Comparison of ENCODE assay signal across 11 cellular contexts in the genomic region with DNA sequence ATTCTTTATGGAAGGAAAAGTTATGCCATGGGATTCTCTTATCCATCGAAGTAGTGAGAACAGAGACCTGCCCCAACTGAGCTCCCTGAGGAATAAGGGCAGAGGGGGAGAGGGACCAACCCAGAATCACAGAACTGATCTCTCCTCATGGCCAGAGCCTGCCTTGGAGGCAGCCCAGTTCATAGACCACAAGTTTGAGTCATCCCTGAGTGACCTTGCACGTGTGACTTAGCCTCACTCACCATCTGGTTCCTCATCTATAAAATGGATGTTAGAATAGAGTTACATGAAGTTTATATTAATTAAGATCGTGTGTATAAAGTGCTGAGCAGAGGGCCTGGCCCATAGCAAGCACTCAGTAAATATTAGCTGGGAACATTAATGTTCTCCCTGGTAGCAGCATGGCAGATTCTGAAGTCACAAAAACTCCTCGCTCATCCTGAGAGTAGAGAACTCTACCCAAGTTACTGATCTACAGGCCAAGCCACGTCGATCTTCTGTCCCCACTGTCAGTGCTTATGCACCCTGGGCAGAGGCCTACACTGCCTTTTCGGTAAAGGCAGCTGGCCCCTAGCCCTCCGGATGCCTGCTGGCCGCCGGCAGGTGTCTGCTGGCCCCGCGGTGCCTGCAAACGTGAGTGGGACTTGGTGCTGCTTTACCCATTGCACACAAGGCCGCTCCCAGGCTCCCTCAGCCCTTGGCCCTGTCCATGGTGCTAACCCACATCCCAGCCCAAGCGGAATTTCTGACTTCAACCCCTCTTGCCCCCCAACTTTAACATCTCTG.
A peak's percentile ranks its signal among the peaks of the same experiment; 100 is the strongest.
DNase-seq lines count a peak whose midpoint lies in the region; ATAC-seq, FAIRE-seq and TF ChIP-seq lines count a peak whose summit lies in the region.
"Had no signal": no experiment of that assay in that cellular context is flagged by ENCODE, and none has a peak within 500 bp of the region (broad histone marks: within the 10 kb centered on the region; RNA-seq: fewer than 3 reads in every experiment).

No MANE protein-coding gene starts in this region.

- H4K20me1 ChIP-seq in PC-3 (ENCODE audit: low read length) = no peaks in the 10 kb centered on the region

- no peak overlapping the region for H3K4me2 ChIP-seq in PC-3 (ENCODE audit: low read length)

- H3K36me3 ChIP-seq in PC-3 (ENCODE audit: low read depth, low read length) = no peaks in the 10 kb centered on the region
- no peaks in the 10 kb centered on the region for H3K36me3 ChIP-seq in heart left ventricle

- no TSS peak for BruUV-seq in PC-3 (replicated peaks; lab: Mats Ljungman, UMichigan)

- H3F3A ChIP-seq in PC-3 (ENCODE audit: low read length, unreplicated experiment) = no peaks in the 10 kb centered on the region

- DNase-seq in activated CD4-positive, alpha-beta T cell treated with anti-CD3 and anti-CD28 coated beads for 48 hours = peak; percentile 30
- no peak for DNase-seq in activated CD4-positive, alpha-beta T cell treated with anti-CD3 and anti-CD28 coated beads, Interleukin-2, amount 50 U/mL, for 1 hour
- peak; percentile 28 for DNase-seq in PC-3
- peak; percentile 4 to 51 for DNase-seq in dermis microvascular lymphatic vessel endothelial cell (ENCODE audit: low read depth in 2 of 2)
- DNase-seq in posterior vena cava (ENCODE audit: low spot score) = peak; percentile 81
- DNase-seq in heart left ventricle = no peak
- no peak for DNase-seq in frontal cortex (ENCODE audit: low spot score in 2 of 2)
- no peak for DNase-seq in GM19239 (ENCODE audit: insufficient read length, low spot score)
- DNase-seq: activated CD4-positive, CD25-positive, alpha-beta regulatory T cell treated with anti-CD3 and anti-CD28 coated beads, Interleukin-2, amount 50 U/mL, for 72 hours had no signal

- H3K4me3 ChIP-seq in PC-3 (ENCODE audit: low read length) (no peak overlapping the region), heart left ventricle (no peak overlapping the region)

- TF ChIP-seq POLR2A in heart left ventricle (IDR thresholded peaks at IDR 0.05) = no peak

- CTCF ChIA-PET in PC-3 (lab: Charles Lee) = no interaction called here

- no peak overlapping the region for H3K9ac ChIP-seq in PC-3 (ENCODE audit: low read length)
- H3K9ac ChIP-seq: parathyroid adenoma had no signal

- FAIRE-seq in frontal cortex (lab: Jason Lieb, UNC) (no peak), GM19239 (lab: Jason Lieb, UNC) (no peak)

- H3K27me3 ChIP-seq in PC-3 (ENCODE audit: low read length) (0 out of 2 replicates have a peak, but pooled peaks cover 3% of the 10 kb centered on the region), heart left ventricle (no peaks in the 10 kb centered on the region)

- no peak for TF ChIP-seq CTCF in PC-3 (conservative IDR thresholded peaks at IDR 0.05; ENCODE audit: low read depth, low read length)
- TF ChIP-seq CTCF in heart left ventricle (IDR thresholded peaks at IDR 0.05) = no peak

- no peak; the same call in 1 of the 2 replicates for ATAC-seq in PC-3
- ATAC-seq in heart left ventricle = no peak

- H3K9me2 ChIP-seq in PC-3 (replicated peaks; ENCODE audit: low read length) = no peaks in the 10 kb centered on the region

- POLR2A ChIA-PET in PC-3 (lab: Charles Lee; ENCODE audit: unreplicated experiment) = no interaction called here

- H3K27ac ChIP-seq in PC-3 (ENCODE audit: low read length) = no peak overlapping the region
- no peak overlapping the region for H3K27ac ChIP-seq in heart left ventricle
- H3K27ac ChIP-seq: epithelial cell of prostate, parathyroid adenoma had no signal

- H3K9me3 ChIP-seq in PC-3 (ENCODE audit: low read length) = no peaks in the 10 kb centered on the region
- no peaks in the 10 kb centered on the region for H3K9me3 ChIP-seq in heart left ventricle

- intact Hi-C loops in PC-3 (cut with micrococcal nuclease) = no loop called here
- intact Hi-C loops in posterior vena cava (cut with DNase I) = no loop called here
- intact Hi-C loops in heart left ventricle (cut with DNase I) = no loop called here

- H2AFZ ChIP-seq in PC-3 (ENCODE audit: low read length) = no peak overlapping the region

- H3K4me1 ChIP-seq in PC-3 (ENCODE audit: insufficient read depth, low read length) (no peaks in the 10 kb centered on the region), heart left ventricle (peaks cover 0 to 11% (median 2%) of the 10 kb centered on the region in 12 donors)

- H3K79me2 ChIP-seq in PC-3 (ENCODE audit: low read length) = no peaks in the 10 kb centered on the region
- H3K79me2 ChIP-seq: parathyroid adenoma had no signal

- 28 to 51% (median 35%) methylated on average over 7 to 15 of the region's 15 CpGs for WGBS in heart left ventricle, 4 donors

Comparison
In these comparisons a context has a peak if more than half of its experiments do, and no peak if none do; other contexts are left out.
1. DNase-seq: peak in activated CD4-positive, alpha-beta T cell treated with anti-CD3 and anti-CD28 coated beads for 48 hours (single experiment), PC-3 (single experiment), dermis microvascular lymphatic vessel endothelial cell (2 of 2) and posterior vena cava (single experiment); none in activated CD4-positive, alpha-beta T cell treated with anti-CD3 and anti-CD28 coated beads, Interleukin-2, amount 50 U/mL, for 1 hour (single experiment), heart left ventricle (0 of 5), frontal cortex (0 of 2) and GM19239 (single experiment).